Comparison of ENCODE assay signal across 7 cellular contexts in genomic region chr2:11583840-11584529, GRCh38. TPM values are rescaled to one million over a fixed set of nuclear protein-coding genes. Genes with fewer than 3 reads are reported as not detected.
DNase-seq lines count a peak whose midpoint lies in the region; TF ChIP-seq lines count a peak whose summit lies in the region.

No MANE protein-coding gene starts in this region.

- no peaks in the 10 kb centered on the region for H3K9me3 Mint-ChIP-seq in HFFc6

- DNase-seq in HFFc6, result peak; percentile 95
- peak; percentile 91 for DNase-seq in NB4 (ENCODE audit: low read depth)
- peak in 3 of 5 experiments; percentile 27 to 85 (median 77) for DNase-seq in T-helper 2 cell
- DNase-seq in ascending aorta (ENCODE audit: low spot score in 2 of 2), result peak in 1 of 2 donors; percentile 74
- peak; percentile 84 for DNase-seq in iPS-NIHi11 (ENCODE audit: low spot score)
- peak; percentile 82 for DNase-seq in smooth muscle cell of the brain vasculature (ENCODE audit: low read depth, low spot score)

- peaks cover 20% of the 10 kb centered on the region for H3K4me1 Mint-ChIP-seq in HFFc6 (ENCODE audit: low read depth)

- H3K27me3 ChIP-seq in ascending aorta, result no peaks in the 10 kb centered on the region

- H3K27me3 Mint-ChIP-seq in HFFc6 (ENCODE audit: insufficient read depth), result peaks cover 31% of the 10 kb centered on the region

- intact Hi-C loops in ascending aorta (cut with DNase I), result loop anchor here (5.0 kb wide), 1 partner anchor 107 kb away; no protein-coding TSS in a partner anchor

- no peak overlapping the region for H3K27ac ChIP-seq in ascending aorta

- H3K4me3 Mint-ChIP-seq in HFFc6, result no peak overlapping the region

- H3K9me3 ChIP-seq in ascending aorta, result no peaks in the 10 kb centered on the region

- H3K4me3 ChIP-seq in GM12875 (ENCODE audit: low read depth, low read length), result no peak overlapping the region
- no peak overlapping the region for H3K4me3 ChIP-seq in NB4 (ENCODE audit: low read depth, low read length)
- no peak overlapping the region for H3K4me3 ChIP-seq in ascending aorta

- no peak for TF ChIP-seq POLR2A in NB4 (IDR thresholded peaks at IDR 0.05; ENCODE audit: extremely low read depth, insufficient read length)

- TF ChIP-seq CTCF in GM12875 (IDR thresholded peaks at IDR 0.05; ENCODE audit: borderline replicate concordance, insufficient read depth, low read depth, low read length) (peak; percentile 86), HFFc6 (IDR thresholded peaks at IDR 0.05) (peak; percentile 97), NB4 (IDR thresholded peaks at IDR 0.05; ENCODE audit: low read depth, low read length) (peak; percentile 93), ascending aorta (IDR thresholded peaks at IDR 0.05) (peak; percentile 19 to 40 (median 35))

- no peaks in the 10 kb centered on the region for H3K36me3 ChIP-seq in ascending aorta

- no peaks in the 10 kb centered on the region for H3K36me3 Mint-ChIP-seq in HFFc6 (ENCODE audit: low read depth)

- peak overlapping the region; percentile 76 for H3K27ac Mint-ChIP-seq in HFFc6

- H3K4me1 ChIP-seq in ascending aorta, result no peaks in the 10 kb centered on the region

RNA-seq across cellular contexts. Expression of gene GREB1, which starts 50.1 kb away (rescaled TPM):
- under 1 TPM in 3 of 6 experiments, not detected in 3; 0.07 to 0.11 (median 0.09) TPM for total RNA-seq in HFFc6 (2021; fragmentation: NEBNext Ultra II Directional; extraction: Animal tissue kit (Norgen Biotek cat#: 25700))
- 5.9 TPM for total RNA-seq in ascending aorta

Comparison
In these comparisons a context has a peak if more than half of its experiments do, and no peak if none do; other contexts are left out.
1. CTCF ChIP-seq: peak in every context shown above with its lines; median percentile 97 in HFFc6; 93 in NB4; 86 in GM12875; 35 in ascending aorta.